ENCODE assay signal across 1 cellular context in the genomic region with DNA sequence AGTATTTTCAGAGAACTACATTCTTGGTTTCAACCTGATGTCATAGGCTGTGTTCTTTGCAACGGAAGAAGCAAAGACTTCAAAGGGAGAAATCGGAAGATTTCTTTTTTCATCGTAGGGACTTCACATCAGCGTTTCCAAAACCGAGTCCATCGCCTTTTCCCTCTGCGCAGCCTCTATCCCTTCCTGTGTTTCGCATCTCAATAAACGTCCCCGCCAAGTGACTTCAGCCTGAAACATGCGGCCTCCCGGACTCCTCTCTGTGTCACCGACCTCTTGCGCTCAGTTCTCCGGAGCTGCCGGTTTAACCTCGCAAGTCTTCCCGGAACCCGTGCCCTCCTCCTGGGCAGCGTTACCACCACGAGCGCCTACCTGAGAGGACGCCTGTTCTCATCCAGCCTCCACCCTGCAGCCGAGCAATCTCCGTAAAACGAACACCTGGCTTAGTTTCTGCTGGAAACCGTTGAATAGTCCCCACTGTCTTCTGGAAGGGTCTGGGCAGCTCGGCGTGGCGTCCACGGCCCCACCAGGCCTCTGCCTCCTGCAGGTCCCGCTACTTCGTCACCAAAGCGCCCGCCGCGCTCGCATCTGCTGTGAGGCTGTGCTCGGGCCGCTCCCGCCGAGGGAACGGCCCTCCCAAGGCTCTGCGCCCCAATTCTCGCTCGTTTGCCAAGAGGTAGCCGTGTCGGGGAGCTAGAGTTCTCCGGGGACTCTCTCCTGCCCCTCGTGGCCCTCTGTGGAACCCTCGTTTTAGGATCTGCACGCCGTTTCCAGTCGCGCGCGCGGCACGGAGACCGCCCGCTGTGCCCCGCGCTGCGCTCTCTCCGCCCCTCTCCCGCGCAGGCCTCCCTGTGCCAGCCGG.
TF ChIP-seq lines count a peak whose summit lies in the region.

A gene with protein sequence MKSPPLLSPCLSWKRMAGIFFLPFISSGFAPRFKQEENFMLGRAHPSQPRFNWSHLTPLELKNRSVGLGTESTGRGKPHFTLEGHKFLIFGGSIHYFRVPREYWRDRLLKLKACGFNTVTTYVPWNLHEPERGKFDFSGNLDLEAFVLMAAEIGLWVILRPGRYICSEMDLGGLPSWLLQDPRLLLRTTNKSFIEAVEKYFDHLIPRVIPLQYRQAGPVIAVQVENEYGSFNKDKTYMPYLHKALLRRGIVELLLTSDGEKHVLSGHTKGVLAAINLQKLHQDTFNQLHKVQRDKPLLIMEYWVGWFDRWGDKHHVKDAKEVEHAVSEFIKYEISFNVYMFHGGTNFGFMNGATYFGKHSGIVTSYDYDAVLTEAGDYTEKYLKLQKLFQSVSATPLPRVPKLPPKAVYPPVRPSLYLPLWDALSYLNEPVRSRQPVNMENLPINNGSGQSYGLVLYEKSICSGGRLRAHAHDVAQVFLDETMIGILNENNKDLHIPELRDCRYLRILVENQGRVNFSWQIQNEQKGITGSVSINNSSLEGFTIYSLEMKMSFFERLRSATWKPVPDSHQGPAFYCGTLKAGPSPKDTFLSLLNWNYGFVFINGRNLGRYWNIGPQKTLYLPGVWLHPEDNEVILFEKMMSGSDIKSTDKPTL (plus strand): TSS at position 846 of the 862 bp plus-strand sequence. CDS start 362 bp downstream, outside the sequence.

TF ChIP-seq in endothelial cell of umbilical vein, 7 proteins besides CTCF, POLR2A, EP300 and RAD21:
- no peak for TF ChIP-seq MAX (IDR thresholded peaks at IDR 0.05; ENCODE audit: insufficient read depth, insufficient read length)
- peak; percentile 88 for TF ChIP-seq EZH2 (IDR thresholded peaks at IDR 0.05; ENCODE audit: borderline replicate concordance, low read depth, low read length, severe bottlenecking)
